Comparison of ENCODE assay signal across 19 cellular contexts in the genomic region with DNA sequence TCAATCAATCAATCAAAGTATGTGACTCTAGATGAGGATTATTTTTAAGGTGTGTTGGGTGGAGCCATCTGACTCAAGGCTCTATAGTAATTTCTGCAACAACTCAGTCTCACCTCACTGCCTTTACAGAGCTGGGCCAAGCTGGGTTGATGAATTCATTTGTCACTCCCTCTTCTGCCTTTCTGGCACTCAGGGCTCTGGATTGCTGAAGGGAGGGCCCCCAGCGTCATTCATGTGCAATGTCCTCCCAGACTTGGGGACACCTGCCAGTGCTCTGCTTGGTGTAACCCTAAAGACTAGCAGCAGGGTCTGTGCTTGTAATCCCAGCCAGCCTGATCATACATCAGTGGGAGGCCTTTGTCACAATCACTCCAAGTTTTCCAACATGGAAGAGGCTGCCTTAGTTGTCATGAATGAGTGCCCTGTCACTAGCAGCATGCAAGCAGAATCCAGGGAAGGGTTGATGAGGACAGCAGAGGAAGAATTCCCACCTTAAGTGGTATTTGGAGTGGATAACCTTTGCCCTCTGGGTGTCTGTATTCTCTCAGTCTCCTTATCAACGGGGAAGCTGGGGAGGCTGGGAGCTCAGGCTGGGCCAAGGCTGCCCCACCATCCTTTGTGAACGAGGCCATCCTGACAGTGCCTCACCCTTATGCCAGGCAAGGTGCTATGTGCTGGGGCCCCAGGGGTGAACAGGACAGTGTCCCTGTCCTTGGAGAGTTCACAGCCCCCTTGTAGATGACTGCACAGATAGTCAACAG. TPM values are rescaled to one million over a fixed set of nuclear protein-coding genes. Genes with fewer than 3 reads are reported as not detected.
DNase-seq lines count a peak whose midpoint lies in the region; ATAC-seq and TF ChIP-seq lines count a peak whose summit lies in the region.
"Had no signal": no experiment of that assay in that cellular context is flagged by ENCODE, and none has a peak within 500 bp of the region (broad histone marks: within the 10 kb centered on the region; RNA-seq: fewer than 3 reads in every experiment).

No MANE protein-coding gene starts in this region.

- H3K9me3 ChIP-seq in thyroid gland, result no peaks in the 10 kb centered on the region
- H3K9me3 ChIP-seq: ascending aorta had no signal

- no peak for TF ChIP-seq CTCF in glutamatergic neuron (IDR thresholded peaks at IDR 0.05; ENCODE audit: partially characterized antibody, unreplicated experiment)
- no peak for TF ChIP-seq CTCF in thyroid gland (IDR thresholded peaks at IDR 0.05)

- no peak for TF ChIP-seq POLR2A in thyroid gland (IDR thresholded peaks at IDR 0.05)

- WGBS in thyroid gland, 2 donors, result 56 to 58% methylated on average over 3 of the region's 3 CpGs

- no peak for ATAC-seq in activated naive CD8-positive, alpha-beta T cell treated with anti-CD3 and anti-CD28 coated beads, Interleukin-2, amount 10 ng/mL, durations not matched to agents 7 days and 5 days (ENCODE audit: low read depth)
- ATAC-seq: naive thymus-derived CD4-positive, alpha-beta T cell had no signal

- H3K4me1 ChIP-seq in thyroid gland, result peaks cover 27 to 61% of the 10 kb centered on the region in 2 donors
- H3K4me1 ChIP-seq: ascending aorta had no signal

- H3K27me3 Mint-ChIP-seq in activated naive CD8-positive, alpha-beta T cell treated with anti-CD3 and anti-CD28 coated beads, Interleukin-2, amount 10 ng/mL, durations not matched to agents 7 days and 5 days, result peaks cover 12% of the 10 kb centered on the region
- no peaks in the 10 kb centered on the region for H3K27me3 Mint-ChIP-seq in activated naive CD8-positive, alpha-beta T cell treated with anti-CD3 and anti-CD28 coated beads for 36 hours
- H3K27me3 Mint-ChIP-seq in glutamatergic neuron (ENCODE audit: unreplicated experiment), result peaks cover 16% of the 10 kb centered on the region
- peaks cover 23% of the 10 kb centered on the region for H3K27me3 Mint-ChIP-seq in activated T-helper 1 cell treated with anti-CD3 and anti-CD28 coated beads, Interleukin-12 subunit alpha, Interleukin-12 subunit beta, Interleukin-2, Interleukin-4 antibody, amounts not matched to agents 30 ng/mL and 10 ng/mL and 1 ng/mL, durations not matched to agents 14 hours and 24 hours and 36 hours (ENCODE audit: insufficient read depth)
- H3K27me3 Mint-ChIP-seq: CD4-positive, alpha-beta memory T cell had no signal

- no peaks in the 10 kb centered on the region for H3K9me3 Mint-ChIP-seq in activated naive CD8-positive, alpha-beta T cell treated with anti-CD3 and anti-CD28 coated beads, Interleukin-2, amount 10 ng/mL, durations not matched to agents 7 days and 5 days
- no peaks in the 10 kb centered on the region for H3K9me3 Mint-ChIP-seq in activated naive CD8-positive, alpha-beta T cell treated with anti-CD3 and anti-CD28 coated beads for 36 hours
- peaks cover 21% of the 10 kb centered on the region for H3K9me3 Mint-ChIP-seq in glutamatergic neuron (ENCODE audit: unreplicated experiment)
- H3K9me3 Mint-ChIP-seq in activated T-helper 1 cell treated with anti-CD3 and anti-CD28 coated beads, Interleukin-12 subunit alpha, Interleukin-12 subunit beta, Interleukin-2, Interleukin-4 antibody, amounts not matched to agents 30 ng/mL and 10 ng/mL and 1 ng/mL, durations not matched to agents 14 hours and 24 hours and 36 hours, result no peaks in the 10 kb centered on the region
- H3K9me3 Mint-ChIP-seq: activated CD4-positive, alpha-beta T cell treated with anti-CD3 and anti-CD28 coated beads, Interleukin-2, amount 10 ng/mL, durations not matched to agents 24 days and 14 days; CD4-positive, alpha-beta memory T cell; naive thymus-derived CD4-positive, alpha-beta T cell had no signal

- H3K27ac Mint-ChIP-seq in activated naive CD8-positive, alpha-beta T cell treated with anti-CD3 and anti-CD28 coated beads, Interleukin-2, amount 10 ng/mL, durations not matched to agents 7 days and 5 days, result peak overlapping the region; percentile 42
- H3K27ac Mint-ChIP-seq in activated naive CD8-positive, alpha-beta T cell treated with anti-CD3 and anti-CD28 coated beads for 36 hours, result no peak overlapping the region
- peak overlapping the region; percentile 55 for H3K27ac Mint-ChIP-seq in glutamatergic neuron (ENCODE audit: unreplicated experiment)
- H3K27ac Mint-ChIP-seq in activated T-helper 1 cell treated with anti-CD3 and anti-CD28 coated beads, Interleukin-12 subunit alpha, Interleukin-12 subunit beta, Interleukin-2, Interleukin-4 antibody, amounts not matched to agents 30 ng/mL and 10 ng/mL and 1 ng/mL, durations not matched to agents 14 hours and 24 hours and 36 hours, result no peak overlapping the region
- H3K27ac Mint-ChIP-seq: activated CD4-positive, alpha-beta T cell treated with anti-CD3 and anti-CD28 coated beads, Interleukin-2, amount 10 ng/mL, durations not matched to agents 24 days and 14 days had no signal

- no peak overlapping the region for H3K4me3 Mint-ChIP-seq in activated naive CD8-positive, alpha-beta T cell treated with anti-CD3 and anti-CD28 coated beads, Interleukin-2, amount 10 ng/mL, durations not matched to agents 7 days and 5 days
- no peak overlapping the region for H3K4me3 Mint-ChIP-seq in activated naive CD8-positive, alpha-beta T cell treated with anti-CD3 and anti-CD28 coated beads for 36 hours
- no peak overlapping the region for H3K4me3 Mint-ChIP-seq in glutamatergic neuron (ENCODE audit: unreplicated experiment)
- H3K4me3 Mint-ChIP-seq in activated T-helper 1 cell treated with anti-CD3 and anti-CD28 coated beads, Interleukin-12 subunit alpha, Interleukin-12 subunit beta, Interleukin-2, Interleukin-4 antibody, amounts not matched to agents 30 ng/mL and 10 ng/mL and 1 ng/mL, durations not matched to agents 14 hours and 24 hours and 36 hours, result no peak overlapping the region
- H3K4me3 Mint-ChIP-seq: activated CD4-positive, alpha-beta T cell treated with anti-CD3 and anti-CD28 coated beads, Interleukin-2, amount 10 ng/mL, durations not matched to agents 24 days and 14 days had no signal

- intact Hi-C loops in thyroid gland (cut with DNase I), result no loop called here
- intact Hi-C loops in activated T-helper 1 cell treated with anti-CD3 and anti-CD28 coated beads, Interleukin-12 subunit alpha, Interleukin-12 subunit beta, Interleukin-2, Interleukin-4 antibody, amounts not matched to agents 30 ng/mL and 10 ng/mL and 1 ng/mL, durations not matched to agents 14 hours and 24 hours and 36 hours (cut with micrococcal nuclease), result loop anchor here (10.0 kb wide), 1 partner anchor 858 kb away; the partner anchor contains the start of gene EXT2

- H3K27ac ChIP-seq in thyroid gland, result peak overlapping the region in 1 of 3 donors; percentile 11
- H3K27ac ChIP-seq: ascending aorta, HL-60 had no signal

- no peak for DNase-seq in activated naive CD8-positive, alpha-beta T cell treated with anti-CD3 and anti-CD28 coated beads, Interleukin-2, amount 10 ng/mL, durations not matched to agents 7 days and 5 days
- no peak for DNase-seq in activated naive CD8-positive, alpha-beta T cell treated with anti-CD3 and anti-CD28 coated beads for 36 hours
- DNase-seq in NCI-H345 treated with DMSO at 0.1 percent for 48 hours (lab: John Stamatoyannopoulos, UW; ENCODE audit: unreplicated experiment), result peak; percentile 97
- no peak for DNase-seq in glutamatergic neuron
- peak; percentile 63 to 69 for DNase-seq in thyroid gland
- no peak for DNase-seq in NCI-H128 (lab: John Stamatoyannopoulos, UW; ENCODE audit: unreplicated experiment)
- DNase-seq in NCI-H1048 (lab: John Stamatoyannopoulos, UW), result no peak
- no peak for DNase-seq in activated T-helper 1 cell treated with anti-CD3 and anti-CD28 coated beads, Interleukin-12 subunit alpha, Interleukin-12 subunit beta, Interleukin-2, Interleukin-4 antibody, amounts not matched to agents 30 ng/mL and 10 ng/mL and 1 ng/mL, durations not matched to agents 14 hours and 24 hours and 36 hours (ENCODE audit: low spot score)
- DNase-seq: ACHN; activated CD4-positive, alpha-beta T cell treated with anti-CD3 and anti-CD28 coated beads, Interleukin-2, amount 10 ng/mL, durations not matched to agents 24 days and 14 days; activated CD8-positive, alpha-beta memory T cell treated with anti-CD3 and anti-CD28 coated beads, Interleukin-2, amount 50 U/mL, for 4 hours; activated naive CD4-positive, alpha-beta T cell treated with Interleukin-2 at 50 U/mL for 16 hours; MM.1S; naive thymus-derived CD4-positive, alpha-beta T cell; NCI-H1694; SW 1271 had no signal

- no peaks in the 10 kb centered on the region for H3K36me3 ChIP-seq in thyroid gland
- H3K36me3 ChIP-seq: ascending aorta had no signal

- H3K4me3 ChIP-seq in thyroid gland (replicated peaks in 1 of 3), result no peak overlapping the region
- H3K4me3 ChIP-seq: ascending aorta had no signal

- H3K4me1 Mint-ChIP-seq in activated naive CD8-positive, alpha-beta T cell treated with anti-CD3 and anti-CD28 coated beads, Interleukin-2, amount 10 ng/mL, durations not matched to agents 7 days and 5 days, result peaks cover 10% of the 10 kb centered on the region
- H3K4me1 Mint-ChIP-seq in activated naive CD8-positive, alpha-beta T cell treated with anti-CD3 and anti-CD28 coated beads for 36 hours, result peaks cover 19% of the 10 kb centered on the region
- H3K4me1 Mint-ChIP-seq in glutamatergic neuron (ENCODE audit: low read depth, unreplicated experiment), result peaks cover 49% of the 10 kb centered on the region
- peaks cover 14% of the 10 kb centered on the region for H3K4me1 Mint-ChIP-seq in activated T-helper 1 cell treated with anti-CD3 and anti-CD28 coated beads, Interleukin-12 subunit alpha, Interleukin-12 subunit beta, Interleukin-2, Interleukin-4 antibody, amounts not matched to agents 30 ng/mL and 10 ng/mL and 1 ng/mL, durations not matched to agents 14 hours and 24 hours and 36 hours (ENCODE audit: low read depth)

- POLR2A ChIA-PET in activated naive CD8-positive, alpha-beta T cell treated with anti-CD3 and anti-CD28 coated beads, Interleukin-2, amount 10 ng/mL, durations not matched to agents 7 days and 5 days (lab: Charles Lee), result no interaction called here

- no peaks in the 10 kb centered on the region for H3K27me3 ChIP-seq in thyroid gland
- H3K27me3 ChIP-seq: ascending aorta had no signal

- no peaks in the 10 kb centered on the region for H3K36me3 Mint-ChIP-seq in activated naive CD8-positive, alpha-beta T cell treated with anti-CD3 and anti-CD28 coated beads, Interleukin-2, amount 10 ng/mL, durations not matched to agents 7 days and 5 days
- no peaks in the 10 kb centered on the region for H3K36me3 Mint-ChIP-seq in activated naive CD8-positive, alpha-beta T cell treated with anti-CD3 and anti-CD28 coated beads for 36 hours
- no peaks in the 10 kb centered on the region for H3K36me3 Mint-ChIP-seq in glutamatergic neuron (ENCODE audit: unreplicated experiment)
- H3K36me3 Mint-ChIP-seq in activated T-helper 1 cell treated with anti-CD3 and anti-CD28 coated beads, Interleukin-12 subunit alpha, Interleukin-12 subunit beta, Interleukin-2, Interleukin-4 antibody, amounts not matched to agents 30 ng/mL and 10 ng/mL and 1 ng/mL, durations not matched to agents 14 hours and 24 hours and 36 hours (ENCODE audit: low read depth), result no peaks in the 10 kb centered on the region
- H3K36me3 Mint-ChIP-seq: CD4-positive, alpha-beta memory T cell; naive thymus-derived CD4-positive, alpha-beta T cell had no signal

RNA-seq across cellular contexts. Expression of gene TP53I11, which starts 2.0 kb away (rescaled TPM):
- total RNA-seq in activated naive CD8-positive, alpha-beta T cell treated with anti-CD3 and anti-CD28 coated beads, Interleukin-2, amount 10 ng/mL, durations not matched to agents 7 days and 5 days, result 10 to 100 TPM; 13.7 to 15.7 TPM
- 10 to 100 TPM; 12.5 to 14.0 TPM for total RNA-seq in activated naive CD8-positive, alpha-beta T cell treated with anti-CD3 and anti-CD28 coated beads for 36 hours
- total RNA-seq in glutamatergic neuron (ENCODE audit: unreplicated experiment) (420 TPM), thyroid gland (10 to 100 TPM; 21.7 to 34.0 (median 30.9) TPM)
- 5.7 TPM in 2 replicates for total RNA-seq in activated T-helper 1 cell treated with anti-CD3 and anti-CD28 coated beads, Interleukin-12 subunit alpha, Interleukin-12 subunit beta, Interleukin-2, Interleukin-4 antibody, amounts not matched to agents 30 ng/mL and 10 ng/mL and 1 ng/mL, durations not matched to agents 14 hours and 24 hours and 36 hours

Comparison
In these comparisons a context has a peak if more than half of its experiments do, and no peak if none do; other contexts are left out.
1. H3K27ac Mint-ChIP-seq: peak in activated naive CD8-positive, alpha-beta T cell treated with anti-CD3 and anti-CD28 coated beads, Interleukin-2, amount 10 ng/mL, durations not matched to agents 7 days and 5 days (single experiment) and glutamatergic neuron (single experiment); none in activated naive CD8-positive, alpha-beta T cell treated with anti-CD3 and anti-CD28 coated beads for 36 hours (single experiment) and activated T-helper 1 cell treated with anti-CD3 and anti-CD28 coated beads, Interleukin-12 subunit alpha, Interleukin-12 subunit beta, Interleukin-2, Interleukin-4 antibody, amounts not matched to agents 30 ng/mL and 10 ng/mL and 1 ng/mL, durations not matched to agents 14 hours and 24 hours and 36 hours (single experiment).
2. DNase-seq: peak in NCI-H345 treated with DMSO at 0.1 percent for 48 hours (single experiment) and thyroid gland (2 of 2); none in activated naive CD8-positive, alpha-beta T cell treated with anti-CD3 and anti-CD28 coated beads, Interleukin-2, amount 10 ng/mL, durations not matched to agents 7 days and 5 days (single experiment), activated naive CD8-positive, alpha-beta T cell treated with anti-CD3 and anti-CD28 coated beads for 36 hours (single experiment), glutamatergic neuron (single experiment), NCI-H128 (single experiment), NCI-H1048 (single experiment) and activated T-helper 1 cell treated with anti-CD3 and anti-CD28 coated beads, Interleukin-12 subunit alpha, Interleukin-12 subunit beta, Interleukin-2, Interleukin-4 antibody, amounts not matched to agents 30 ng/mL and 10 ng/mL and 1 ng/mL, durations not matched to agents 14 hours and 24 hours and 36 hours (single experiment).
3. RNA of gene TP53I11, which starts 2.0 kb away (total RNA-seq): 420 TPM in glutamatergic neuron (single experiment); 21.7 to 34.0 TPM in thyroid gland, 13.7 to 15.7 TPM in activated naive CD8-positive, alpha-beta T cell treated with anti-CD3 and anti-CD28 coated beads, Interleukin-2, amount 10 ng/mL, durations not matched to agents 7 days and 5 days, 12.5 to 14.0 TPM in activated naive CD8-positive, alpha-beta T cell treated with anti-CD3 and anti-CD28 coated beads for 36 hours and 5.7 TPM in activated T-helper 1 cell treated with anti-CD3 and anti-CD28 coated beads, Interleukin-12 subunit alpha, Interleukin-12 subunit beta, Interleukin-2, Interleukin-4 antibody, amounts not matched to agents 30 ng/mL and 10 ng/mL and 1 ng/mL, durations not matched to agents 14 hours and 24 hours and 36 hours; every median in the first group is over 10 times any median in the second.